ENCODE assay signal across 32 cellular contexts in genomic region chr2:55057474-55057873, GRCh38.
"Had no signal": no experiment of that assay in that cellular context is flagged by ENCODE, and none has a peak within 500 bp of the region (broad histone marks: within the 10 kb centered on the region; RNA-seq: fewer than 3 reads in every experiment).

No MANE protein-coding gene starts in this region.

- DNase-seq: naive thymus-derived CD8-positive, alpha-beta T cell; nephron progenitor cell; nucleus accumbens; ovary; posterior cingulate gyrus; psoas muscle; right cardiac atrium; right lobe of liver; sigmoid colon; spleen; stimulated activated CD4-positive, alpha-beta T cell treated with anti-CD3 and anti-CD28 coated beads, Interleukin-12 subunit alpha, Interleukin-12 subunit beta, amount 100 ng/mL, for 4 hours; stimulated activated CD4-positive, alpha-beta T cell treated with anti-CD3 and anti-CD28 coated beads, Interleukin-1b, Interleukin-23, amount 100 ng/mL, for 48 hours; stimulated activated CD4-positive, alpha-beta T cell treated with anti-CD3 and anti-CD28 coated beads, Interleukin-4, amount 100 ng/mL, for 1 hour; stimulated activated CD4-positive, alpha-beta T cell treated with anti-CD3 and anti-CD28 coated beads, Interleukin-4, amount 100 ng/mL, for 4 hours; stimulated activated CD8-positive, alpha-beta memory T cell treated with anti-CD3 and anti-CD28 coated beads, Interleukin-4, amount 100 ng/mL, for 48 hours; stimulated activated naive B cell treated with anti-CD40 and anti-IgM and Interleukin-4, amounts not matched to agents 10 μg/mL and 1 μg/mL and 100 μg/mL, for 72 hours; stimulated activated naive CD4-positive, alpha-beta T cell treated with Interleukin-2 at 50 U/mL for 16 hours; stomach; thyroid gland; upper lobe of left lung had no signal

- H3K4me3 ChIP-seq: ovary, psoas muscle, right lobe of liver, sigmoid colon, skin epidermis, smooth muscle cell, spleen, stomach, thoracic aorta, thyroid gland, tibial nerve, upper lobe of left lung, vagina had no signal

- H3K27me3 ChIP-seq: neutrophil, ovary, right lobe of liver, sigmoid colon, spleen, stomach, thyroid gland, tibial nerve, upper lobe of left lung, vagina had no signal

- H3K4me2 ChIP-seq: smooth muscle cell had no signal

- ATAC-seq: naive thymus-derived CD8-positive, alpha-beta T cell; natural killer cell treated with Interleukin-12 subunit alpha and Interleukin-12 subunit beta and Interleukin-15 and Interleukin-18, amount 100 ng/mL, for 72 hours; psoas muscle; right cardiac atrium; right lobe of liver; stimulated activated naive B cell treated with anti-CD40 and anti-IgM and Interleukin-4, amounts not matched to agents 10 μg/mL and 1 μg/mL and 100 μg/mL, for 72 hours had no signal

- H3K9me3 Mint-ChIP-seq: natural killer cell treated with Interleukin-12 subunit alpha and Interleukin-12 subunit beta and Interleukin-15 and Interleukin-18, amount 100 ng/mL, for 72 hours; nephron progenitor cell; neural crest cell; stimulated activated naive CD8-positive, alpha-beta T cell treated with anti-CD3 and anti-CD28 coated beads, Interleukin-15, Interleukin-2, amounts not matched to agents 100 ng/mL and 50 ng/mL, for 24 hours had no signal

- H3K79me2 ChIP-seq: parathyroid adenoma had no signal

- H3K9me3 ChIP-seq: neutrophil, ovary, psoas muscle, right lobe of liver, sigmoid colon, spleen, stomach, thoracic aorta, thyroid gland, tibial nerve, upper lobe of left lung, vagina had no signal

- H3K36me3 Mint-ChIP-seq: naive thymus-derived CD8-positive, alpha-beta T cell; natural killer cell treated with Interleukin-12 subunit alpha and Interleukin-12 subunit beta and Interleukin-15 and Interleukin-18, amount 100 ng/mL, for 72 hours; stimulated activated naive B cell treated with anti-CD40 and anti-IgM and Interleukin-4, amounts not matched to agents 10 μg/mL and 1 μg/mL and 100 μg/mL, for 72 hours had no signal

- H2AFZ ChIP-seq: parathyroid adenoma had no signal

- H3K27ac Mint-ChIP-seq: natural killer cell treated with Interleukin-12 subunit alpha and Interleukin-12 subunit beta and Interleukin-15 and Interleukin-18, amount 100 ng/mL, for 72 hours; nephron progenitor cell; progenitor cell of endocrine pancreas; stimulated activated naive B cell treated with anti-CD40 and anti-IgM and Interleukin-4, amounts not matched to agents 10 μg/mL and 1 μg/mL and 100 μg/mL, for 72 hours; stimulated activated naive CD8-positive, alpha-beta T cell treated with anti-CD3 and anti-CD28 coated beads, Interleukin-15, Interleukin-2, amounts not matched to agents 100 ng/mL and 50 ng/mL, for 24 hours had no signal

- H3K27ac ChIP-seq: neutrophil, ovary, parathyroid adenoma, psoas muscle, right lobe of liver, sigmoid colon, skin epidermis, spleen, stomach, thoracic aorta, thyroid gland, tibial nerve, upper lobe of left lung, vagina had no signal

- H3K4me3 Mint-ChIP-seq: naive thymus-derived CD8-positive, alpha-beta T cell; natural killer cell treated with Interleukin-12 subunit alpha and Interleukin-12 subunit beta and Interleukin-15 and Interleukin-18, amount 100 ng/mL, for 72 hours; nephron progenitor cell; neural crest cell; stimulated activated naive B cell treated with anti-CD40 and anti-IgM and Interleukin-4, amounts not matched to agents 10 μg/mL and 1 μg/mL and 100 μg/mL, for 72 hours; stimulated activated naive CD8-positive, alpha-beta T cell treated with anti-CD3 and anti-CD28 coated beads, Interleukin-15, Interleukin-2, amounts not matched to agents 100 ng/mL and 50 ng/mL, for 24 hours had no signal

- FAIRE-seq: urothelium cell line had no signal

- H3K27me3 Mint-ChIP-seq: naive thymus-derived CD8-positive, alpha-beta T cell; natural killer cell treated with Interleukin-12 subunit alpha and Interleukin-12 subunit beta and Interleukin-15 and Interleukin-18, amount 100 ng/mL, for 72 hours; progenitor cell of endocrine pancreas; stimulated activated naive B cell treated with anti-CD40 and anti-IgM and Interleukin-4, amounts not matched to agents 10 μg/mL and 1 μg/mL and 100 μg/mL, for 72 hours; stimulated activated naive CD8-positive, alpha-beta T cell treated with anti-CD3 and anti-CD28 coated beads, Interleukin-15, Interleukin-2, amounts not matched to agents 100 ng/mL and 50 ng/mL, for 24 hours had no signal

- H3K4me1 ChIP-seq: parathyroid adenoma, right lobe of liver, sigmoid colon had no signal

- H3K36me3 ChIP-seq: neutrophil, ovary, right lobe of liver, sigmoid colon, spleen, stomach, thoracic aorta, thyroid gland, upper lobe of left lung, vagina had no signal

- H3K9ac ChIP-seq: parathyroid adenoma had no signal
